Comparison of ENCODE assay signal across 8 cellular contexts in the genomic region with DNA sequence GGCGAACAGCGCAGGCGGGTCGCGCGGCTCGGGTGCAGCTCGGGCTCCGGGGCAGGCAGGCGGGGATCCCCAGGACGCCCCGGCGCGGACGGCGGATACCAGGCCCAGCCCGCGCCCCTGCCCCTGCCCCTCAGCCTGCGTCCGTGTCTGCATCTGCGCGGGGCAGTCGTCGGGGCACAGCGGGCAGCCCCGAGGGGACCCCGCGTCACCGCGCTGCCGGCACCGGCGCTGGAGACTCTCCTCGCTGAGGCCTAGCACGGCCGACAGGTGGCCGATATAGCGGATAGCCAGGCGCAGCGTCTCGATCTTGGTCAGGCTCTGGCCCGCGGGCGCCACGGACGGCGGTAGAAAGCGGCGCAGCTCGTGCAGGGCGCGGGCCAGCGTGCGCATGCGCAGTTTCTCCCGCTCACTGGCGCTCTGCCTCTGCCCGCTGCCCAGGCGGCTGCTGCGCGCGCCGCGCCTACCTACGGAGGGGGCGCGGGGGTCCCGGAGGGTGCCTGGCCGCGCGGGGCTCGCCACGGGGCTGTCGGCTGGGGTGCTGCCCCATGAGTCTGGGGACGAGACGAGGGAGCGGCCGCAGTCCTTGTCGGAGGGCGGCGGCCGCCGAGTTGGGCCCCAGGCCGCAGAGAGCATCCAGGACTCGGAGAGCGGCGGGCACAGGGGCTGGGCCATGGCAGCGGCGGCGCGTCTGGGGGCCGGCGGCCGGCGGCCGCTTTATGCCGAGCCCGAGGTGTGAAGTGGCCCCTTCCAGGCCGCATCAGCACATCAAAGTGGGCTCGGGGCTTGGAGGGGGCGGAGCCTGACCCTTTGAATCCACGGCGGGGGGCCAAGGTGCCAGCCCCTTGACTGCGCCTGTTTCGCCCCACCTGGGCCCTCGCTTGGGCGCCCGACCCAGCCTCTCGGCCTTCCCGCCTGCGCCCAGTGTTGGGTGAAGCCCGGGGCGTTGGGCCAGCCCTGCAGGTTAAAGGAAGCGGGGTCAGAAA. TPM values are rescaled to one million over a fixed set of nuclear protein-coding genes. Genes with fewer than 3 reads are reported as not detected.
DNase-seq lines count a peak whose midpoint lies in the region; ATAC-seq and TF ChIP-seq lines count a peak whose summit lies in the region.

A gene with protein sequence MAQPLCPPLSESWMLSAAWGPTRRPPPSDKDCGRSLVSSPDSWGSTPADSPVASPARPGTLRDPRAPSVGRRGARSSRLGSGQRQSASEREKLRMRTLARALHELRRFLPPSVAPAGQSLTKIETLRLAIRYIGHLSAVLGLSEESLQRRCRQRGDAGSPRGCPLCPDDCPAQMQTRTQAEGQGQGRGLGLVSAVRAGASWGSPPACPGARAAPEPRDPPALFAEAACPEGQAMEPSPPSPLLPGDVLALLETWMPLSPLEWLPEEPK (minus strand): TSS at position 690 of the 983 bp plus-strand sequence. CDS start 18 bp downstream, at position 672.

- POLR2A ChIA-PET in CD4-positive, alpha-beta memory T cell (lab: Charles Lee; ENCODE audit: partially characterized antibody): interaction anchor here (1.3 to 1.7 kb wide), 2 partner anchors 11 to 515 kb away, joined by 4 to 5 read pairs; no protein-coding TSS in a partner anchor
- POLR2A ChIA-PET in activated CD4-positive, alpha-beta memory T cell treated with anti-CD3 and anti-CD28 coated beads for 36 hours (lab: Charles Lee): no interaction called here

- no peaks in the 10 kb centered on the region for H3K36me3 Mint-ChIP-seq in CD4-positive, alpha-beta memory T cell
- H3K36me3 Mint-ChIP-seq in activated CD4-positive, alpha-beta memory T cell treated with anti-CD3 and anti-CD28 coated beads for 36 hours: no peaks in the 10 kb centered on the region

- intact Hi-C loops in CD4-positive, alpha-beta memory T cell (cut with micrococcal nuclease): no loop called here
- intact Hi-C loops in activated CD4-positive, alpha-beta memory T cell treated with anti-CD3 and anti-CD28 coated beads for 36 hours (cut with micrococcal nuclease): loop anchor here (5.0 kb wide), 1 partner anchor 141 kb away; a partner anchor contains a TSS

- no peaks in the 10 kb centered on the region for H3K9me3 ChIP-seq in CD4-positive, alpha-beta memory T cell (ENCODE audit: control insufficient read depth in 1 of 2, low read length in 2 of 2)
- H3K9me3 ChIP-seq in lung (ENCODE audit: control insufficient read depth in 2 of 2, insufficient read depth in 1 of 2, low read length in 1 of 2): peaks cover 0 to 2% of the 10 kb centered on the region in 2 donors

- no peaks in the 10 kb centered on the region for H3K36me3 ChIP-seq in CD4-positive, alpha-beta memory T cell (ENCODE audit: insufficient read depth, low read length)
- no peaks in the 10 kb centered on the region for H3K36me3 ChIP-seq in lung (ENCODE audit: control insufficient read depth in 2 of 2, insufficient read depth in 2 of 2, low read length in 2 of 2)

- peak within 1 kb of the TSS; percentile 27 for H3K27ac ChIP-seq in CD4-positive, alpha-beta memory T cell (ENCODE audit: low read depth, low read length)
- H3K27ac ChIP-seq in lung (ENCODE audit: low read depth in 1 of 2, low read length in 1 of 2): peak within 1 kb of the TSS; percentile 18 to 22

- H3K27me3 Mint-ChIP-seq in CD4-positive, alpha-beta memory T cell: peaks cover 3 to 8% of the 10 kb centered on the region in 2 donors
- peaks cover 6% of the 10 kb centered on the region for H3K27me3 Mint-ChIP-seq in activated CD4-positive, alpha-beta memory T cell treated with anti-CD3 and anti-CD28 coated beads for 36 hours

- DNase-seq in CD4-positive, alpha-beta memory T cell: peak; percentile 80 to 86 (median 86)
- DNase-seq in NCI-H774 (lab: John Stamatoyannopoulos, UW): peak; percentile 88
- DNase-seq in activated CD4-positive, alpha-beta memory T cell treated with anti-CD3 and anti-CD28 coated beads for 36 hours: peak; percentile 91
- peak; percentile 97 for DNase-seq in ecto neural progenitor cell (ENCODE audit: low spot score)
- peak; percentile 92 for DNase-seq in lung (ENCODE audit: low spot score)
- peak; percentile 73 to 85 (median 78) for DNase-seq in stimulated activated CD4-positive, alpha-beta T cell treated with anti-CD3 and anti-CD28 coated beads, TNF-alpha, amount 100 ng/mL, for 24 hours (ENCODE audit: low read depth in 3 of 3)

- H3K4me3 ChIP-seq in CD4-positive, alpha-beta memory T cell (ENCODE audit: low read length in 2 of 2): peak within 1 kb of the TSS in 1 of 2 donors; percentile 58
- H3K4me3 ChIP-seq in lung: peak within 1 kb of the TSS; percentile 69

- peak within 1 kb of the TSS in 1 of 7 donors; percentile 35 for H3K27ac Mint-ChIP-seq in CD4-positive, alpha-beta memory T cell
- no peak within 1 kb of the TSS for H3K27ac Mint-ChIP-seq in activated CD4-positive, alpha-beta memory T cell treated with anti-CD3 and anti-CD28 coated beads for 36 hours

- H3K4me1 Mint-ChIP-seq in CD4-positive, alpha-beta memory T cell: peaks cover 0 to 6% (median 0%) of the 10 kb centered on the region in 4 donors
- H3K4me1 Mint-ChIP-seq in activated CD4-positive, alpha-beta memory T cell treated with anti-CD3 and anti-CD28 coated beads for 36 hours (ENCODE audit: low read depth): peaks cover 3% of the 10 kb centered on the region

- H3K4me1 ChIP-seq in CD4-positive, alpha-beta memory T cell (ENCODE audit: insufficient read depth, low read length): peaks cover 9% of the 10 kb centered on the region
- peaks cover 0 to 7% of the 10 kb centered on the region in 2 donors for H3K4me1 ChIP-seq in lung (ENCODE audit: control insufficient read depth in 2 of 2, insufficient read depth in 2 of 2, low read length in 2 of 2)

- no peaks in the 10 kb centered on the region for H3K27me3 ChIP-seq in CD4-positive, alpha-beta memory T cell (ENCODE audit: insufficient read depth, low read length)
- H3K27me3 ChIP-seq in lung (ENCODE audit: control insufficient read depth, insufficient read depth): no peaks in the 10 kb centered on the region

- H3K4me3 Mint-ChIP-seq in CD4-positive, alpha-beta memory T cell: peak within 1 kb of the TSS; percentile 68 to 83 (median 76)
- peak within 1 kb of the TSS; percentile 66 for H3K4me3 Mint-ChIP-seq in activated CD4-positive, alpha-beta memory T cell treated with anti-CD3 and anti-CD28 coated beads for 36 hours

- TF ChIP-seq CTCF in lung (IDR thresholded peaks at IDR 0.05; ENCODE audit: control extremely low read depth, extremely low read depth): peak; percentile 67

- peak; percentile 95 for ATAC-seq in GM19452 (IDR thresholded peaks at IDR 0.05; ENCODE audit: unreplicated experiment)
- ATAC-seq in HG03575 (IDR thresholded peaks at IDR 0.05; ENCODE audit: extremely low read depth, insufficient number of reproducible peaks, low FRiP score, unreplicated experiment): peak; percentile 70
- peak; percentile 96 for ATAC-seq in lung (ENCODE audit: insufficient read depth, low FRiP score)

- H3K9me3 Mint-ChIP-seq in CD4-positive, alpha-beta memory T cell: no peaks in the 10 kb centered on the region
- H3K9me3 Mint-ChIP-seq in activated CD4-positive, alpha-beta memory T cell treated with anti-CD3 and anti-CD28 coated beads for 36 hours: no peaks in the 10 kb centered on the region

- CTCF ChIA-PET in CD4-positive, alpha-beta memory T cell (lab: Charles Lee; ENCODE audit: partially characterized antibody): interaction anchor here (0.7 to 3.4 kb wide), 6 partner anchors 10 to 124 kb away, joined by 3 to 15 read pairs (median 4); no protein-coding TSS in a partner anchor
- CTCF ChIA-PET in activated CD4-positive, alpha-beta memory T cell treated with anti-CD3 and anti-CD28 coated beads for 36 hours (lab: Charles Lee): interaction anchor here (1.0 to 4.5 kb wide), 4 partner anchors 10 to 124 kb away, joined by 6 to 37 read pairs (median 22); no protein-coding TSS in a partner anchor

- 2 to 3% methylated on average over 99 to 114 of the region's 114 CpGs for WGBS in lung, 2 donors

RNA-seq across cellular contexts. Expression of the gene that starts here (rescaled TPM):
- total RNA-seq in CD4-positive, alpha-beta memory T cell: under 1 TPM; 0.53 to 0.79 TPM
- 1 to 10 TPM in 1 of 2 donors, under 1 TPM in 1; 0.69 to 1.2 TPM for polyA plus RNA-seq in CD4-positive, alpha-beta memory T cell
- total RNA-seq in activated CD4-positive, alpha-beta memory T cell treated with anti-CD3 and anti-CD28 coated beads for 36 hours: 1 to 10 TPM; 4.6 to 6.7 TPM
- total RNA-seq in lung: 1 to 10 TPM in 1 of 2 donors, under 1 TPM in 1; 0.37 to 3.1 TPM
- 1 to 10 TPM; 1.5 to 3.2 TPM for polyA plus RNA-seq in lung
